Comparison of ENCODE assay signal across 1 cellular context in genomic region chr3:108338901-108339545, GRCh38.
TF ChIP-seq lines count a peak whose summit lies in the region.

No MANE protein-coding gene starts in this region.

TF ChIP-seq in HepG2, 621 proteins besides CTCF, POLR2A, EP300 and RAD21 (continued from another document):
- no peak for TF ChIP-seq ZNF407 (CRISPR knock-in tag; IDR thresholded peaks at IDR 0.05; ENCODE audit: not compliant biosample characterization)
- no peak for TF ChIP-seq ATF5 (CRISPR knock-in tag; IDR thresholded peaks at IDR 0.05; ENCODE audit: low read depth)
- TF ChIP-seq THAP9 (CRISPR knock-in tag; IDR thresholded peaks at IDR 0.05; ENCODE audit: borderline replicate concordance) = no peak
- no peak for TF ChIP-seq HNF1A (IDR thresholded peaks at IDR 0.05; ENCODE audit: low read depth)
- no peak for TF ChIP-seq HNF1A (CRISPR knock-in tag; IDR thresholded peaks at IDR 0.05; ENCODE audit: borderline replicate concordance)
- no peak for TF ChIP-seq MATR3 (CRISPR knock-in tag; IDR thresholded peaks at IDR 0.05)
- TF ChIP-seq ZNF326 (CRISPR knock-in tag; IDR thresholded peaks at IDR 0.05; ENCODE audit: borderline replicate concordance) = no peak
